ENCODE assay signal across 19 cellular contexts in genomic region chrX:140586951-140587350, GRCh38.
"Had no signal": no experiment of that assay in that cellular context is flagged by ENCODE, and none has a peak within 500 bp of the region (broad histone marks: within the 10 kb centered on the region; RNA-seq: fewer than 3 reads in every experiment).

No MANE protein-coding gene starts in this region.

- ATAC-seq: effector memory CD8-positive, alpha-beta T cell; esophagus mucosa; foreskin keratinocyte; gastrocnemius medialis; gastroesophageal sphincter; heart left ventricle; heart right ventricle had no signal

- DNase-seq: colonic mucosa; dermis blood vessel endothelial cell; dorsolateral prefrontal cortex; effector CD4-positive, alpha-beta T cell; effector CD8-positive, alpha-beta T cell; effector memory CD4-positive, alpha-beta T cell; effector memory CD8-positive, alpha-beta T cell; endodermal cell; erythroblast; esophagus squamous epithelium; foreskin fibroblast; foreskin keratinocyte; foreskin melanocyte; gastrocnemius medialis; glutamatergic neuron; heart left ventricle; heart right ventricle had no signal
